In genomic region chr2:230447036-230447435, GRCh38 we compare ENCODE assay signal across 18 cellular contexts. TPM values are rescaled to one million over a fixed set of nuclear protein-coding genes. Genes with fewer than 3 reads are reported as not detected.
A peak's percentile ranks its signal among the peaks of the same experiment; 100 is the strongest.
DNase-seq lines count a peak whose midpoint lies in the region; ATAC-seq and TF ChIP-seq lines count a peak whose summit lies in the region.
"Had no signal": no experiment of that assay in that cellular context is flagged by ENCODE, and none has a peak within 500 bp of the region (broad histone marks: within the 10 kb centered on the region; RNA-seq: fewer than 3 reads in every experiment).

No MANE protein-coding gene starts in this region.

- H3K4me1 Mint-ChIP-seq in activated T-cell treated with anti-CD3 and anti-CD28 coated beads, Interleukin-2, amount 50 U/mL, for 24 hours (ENCODE audit: low read depth): peaks cover 72% of the 10 kb centered on the region
- H3K4me1 Mint-ChIP-seq in activated naive CD8-positive, alpha-beta T cell treated with anti-CD3 and anti-CD28 coated beads, Interleukin-2, amount 10 ng/mL, durations not matched to agents 7 days and 5 days: peaks cover 52% of the 10 kb centered on the region
- no peaks in the 10 kb centered on the region for H3K4me1 Mint-ChIP-seq in Caco-2 (ENCODE audit: low read depth, unreplicated experiment)

- no peak overlapping the region for H3K9ac ChIP-seq in OCI-LY1 (ENCODE audit: low read length)

- ATAC-seq in activated naive CD8-positive, alpha-beta T cell treated with anti-CD3 and anti-CD28 coated beads, Interleukin-2, amount 10 ng/mL, durations not matched to agents 7 days and 5 days (ENCODE audit: low read depth): no peak
- ATAC-seq in stimulated activated naive CD8-positive, alpha-beta T cell treated with anti-CD3 and anti-CD28 coated beads, Interleukin-15, Interleukin-2, amounts not matched to agents 100 U/mL and 50 U/mL, for 24 hours: peak; percentile 30

- H3K27me3 ChIP-seq in OCI-LY1 (ENCODE audit: insufficient read depth, low read length) (no peaks in the 10 kb centered on the region), Caco-2 (replicated peaks; ENCODE audit: control insufficient read depth, insufficient read depth, low read length) (no peaks in the 10 kb centered on the region)
- H3K27me3 ChIP-seq: breast epithelium had no signal

- no peaks in the 10 kb centered on the region for H3K9me2 ChIP-seq in OCI-LY1 (ENCODE audit: low read depth, low read length)

- no peaks in the 10 kb centered on the region for H3K9me3 Mint-ChIP-seq in activated T-cell treated with anti-CD3 and anti-CD28 coated beads, Interleukin-2, amount 50 U/mL, for 24 hours
- H3K9me3 Mint-ChIP-seq in activated naive CD8-positive, alpha-beta T cell treated with anti-CD3 and anti-CD28 coated beads, Interleukin-2, amount 10 ng/mL, durations not matched to agents 7 days and 5 days: no peaks in the 10 kb centered on the region
- no peaks in the 10 kb centered on the region for H3K9me3 Mint-ChIP-seq in Caco-2 (ENCODE audit: unreplicated experiment)

- no peak overlapping the region for H3K4me3 Mint-ChIP-seq in activated T-cell treated with anti-CD3 and anti-CD28 coated beads, Interleukin-2, amount 50 U/mL, for 24 hours
- H3K4me3 Mint-ChIP-seq in activated naive CD8-positive, alpha-beta T cell treated with anti-CD3 and anti-CD28 coated beads, Interleukin-2, amount 10 ng/mL, durations not matched to agents 7 days and 5 days: no peak overlapping the region
- H3K4me3 Mint-ChIP-seq in Caco-2 (ENCODE audit: unreplicated experiment): no peak overlapping the region

- POLR2A ChIA-PET in activated naive CD8-positive, alpha-beta T cell treated with anti-CD3 and anti-CD28 coated beads, Interleukin-2, amount 10 ng/mL, durations not matched to agents 7 days and 5 days (lab: Charles Lee): interaction anchor here (0.8 to 1.9 kb wide), 3 partner anchors 31 to 222 kb away, joined by 3 to 6 read pairs (median 3); partner anchors contain the start of genes SP100 and SP140
- POLR2A ChIA-PET in Caco-2 (lab: Charles Lee): no interaction called here

- no peak overlapping the region for H3K4me2 ChIP-seq in OCI-LY1 (ENCODE audit: low read length)
- H3K4me2 ChIP-seq: smooth muscle cell had no signal

- H3K36me3 Mint-ChIP-seq in activated T-cell treated with anti-CD3 and anti-CD28 coated beads, Interleukin-2, amount 50 U/mL, for 24 hours (ENCODE audit: low read depth): peaks cover 93% of the 10 kb centered on the region
- H3K36me3 Mint-ChIP-seq in activated naive CD8-positive, alpha-beta T cell treated with anti-CD3 and anti-CD28 coated beads, Interleukin-2, amount 10 ng/mL, durations not matched to agents 7 days and 5 days: peaks cover 74% of the 10 kb centered on the region
- peaks cover 4% of the 10 kb centered on the region for H3K36me3 Mint-ChIP-seq in Caco-2 (ENCODE audit: insufficient read depth, unreplicated experiment)

- no peaks in the 10 kb centered on the region for H4K20me1 ChIP-seq in OCI-LY1 (ENCODE audit: insufficient read depth, low read length)

- H3K4me3 ChIP-seq in OCI-LY1 (ENCODE audit: low read depth, low read length, poor library complexity, severe bottlenecking) (no peak overlapping the region), Caco-2 (ENCODE audit: low read depth, low read length) (no peak overlapping the region)
- H3K4me3 ChIP-seq: breast epithelium, smooth muscle cell had no signal

- peaks cover 20% of the 10 kb centered on the region for H3K4me1 ChIP-seq in OCI-LY1 (ENCODE audit: insufficient read depth, low read length, severe bottlenecking)
- H3K4me1 ChIP-seq in Caco-2: no peaks in the 10 kb centered on the region
- H3K4me1 ChIP-seq: breast epithelium had no signal

- peaks cover 86% of the 10 kb centered on the region for H3K36me3 ChIP-seq in OCI-LY1 (ENCODE audit: insufficient read depth, low read length)
- no peaks in the 10 kb centered on the region for H3K36me3 ChIP-seq in Caco-2 (ENCODE audit: control insufficient read depth, insufficient read depth, low read length)

- peak overlapping the region; percentile 54 for H3K27ac ChIP-seq in OCI-LY1 (ENCODE audit: low read depth, low read length, poor library complexity, severe bottlenecking)
- H3K27ac ChIP-seq: breast epithelium had no signal

- H3K27ac Mint-ChIP-seq in activated T-cell treated with anti-CD3 and anti-CD28 coated beads, Interleukin-2, amount 50 U/mL, for 24 hours: peak overlapping the region; percentile 94
- H3K27ac Mint-ChIP-seq in activated naive CD8-positive, alpha-beta T cell treated with anti-CD3 and anti-CD28 coated beads, Interleukin-2, amount 10 ng/mL, durations not matched to agents 7 days and 5 days: peak overlapping the region; percentile 72
- H3K27ac Mint-ChIP-seq in Caco-2 (ENCODE audit: unreplicated experiment): no peak overlapping the region
- H3K27ac Mint-ChIP-seq: progenitor cell of endocrine pancreas had no signal

- H3K9me3 ChIP-seq in OCI-LY1 (ENCODE audit: low read length) (no peaks in the 10 kb centered on the region), Caco-2 (no peaks in the 10 kb centered on the region)
- H3K9me3 ChIP-seq: breast epithelium had no signal

- CTCF ChIA-PET in Caco-2 (lab: Charles Lee): no interaction called here

- 0 out of 2 replicates have a peak, but pooled peaks cover 2% of the 10 kb centered on the region for H3K79me2 ChIP-seq in OCI-LY1 (ENCODE audit: insufficient read depth, low read length)

- intact Hi-C loops in Caco-2 (cut with micrococcal nuclease; ENCODE audit: unreplicated experiment): no loop called here

- H3K27me3 Mint-ChIP-seq in activated T-cell treated with anti-CD3 and anti-CD28 coated beads, Interleukin-2, amount 50 U/mL, for 24 hours: no peaks in the 10 kb centered on the region
- no peaks in the 10 kb centered on the region for H3K27me3 Mint-ChIP-seq in activated naive CD8-positive, alpha-beta T cell treated with anti-CD3 and anti-CD28 coated beads, Interleukin-2, amount 10 ng/mL, durations not matched to agents 7 days and 5 days
- H3K27me3 Mint-ChIP-seq in Caco-2 (ENCODE audit: insufficient read depth, unreplicated experiment): no peaks in the 10 kb centered on the region
- H3K27me3 Mint-ChIP-seq: progenitor cell of endocrine pancreas had no signal

- H3F3A ChIP-seq in OCI-LY1 (ENCODE audit: insufficient read depth, low read length): no peaks in the 10 kb centered on the region

- no peak overlapping the region for H2AFZ ChIP-seq in OCI-LY1 (ENCODE audit: low read length)

- no peak for DNase-seq in activated T-cell treated with anti-CD3 and anti-CD28 coated beads, Interleukin-2, amount 50 U/mL, for 24 hours
- DNase-seq in activated T-cell treated with anti-CD3 and anti-CD28 coated beads, Interleukin-2, amount 50 U/mL, for 48 hours: no peak
- no peak for DNase-seq in activated naive CD8-positive, alpha-beta T cell treated with anti-CD3 and anti-CD28 coated beads, Interleukin-2, amount 10 ng/mL, durations not matched to agents 7 days and 5 days
- DNase-seq in stimulated activated naive CD8-positive, alpha-beta T cell treated with anti-CD3 and anti-CD28 coated beads, Interleukin-15, Interleukin-2, amounts not matched to agents 100 U/mL and 50 U/mL, for 24 hours: peak; percentile 53
- DNase-seq in NCI-H1105 treated with DMSO at 0.1 percent for 48 hours (lab: John Stamatoyannopoulos, UW) (no peak), NCI-H2196 (lab: John Stamatoyannopoulos, UW; ENCODE audit: unreplicated experiment) (no peak), Caco-2 (no peak)
- DNase-seq: activated gamma-delta T cell treated with Interleukin-2 at 50 U/mL for 16 hours, GF-D8, glutamatergic neuron, HCEC 1CT, NCI-H1436 treated with DMSO at 0.1 percent for 48 hours, NCI-H345, SHP77 treated with DMSO at 0.1 percent for 48 hours had no signal

- BruUV-seq in Caco-2 (replicated peaks; lab: Mats Ljungman, UMichigan): no TSS peak

- TF ChIP-seq CTCF in OCI-LY1 (IDR thresholded peaks at IDR 0.05; ENCODE audit: low read length) (no peak), Caco-2 (IDR thresholded peaks at IDR 0.05; ENCODE audit: insufficient read depth in 1 of 2, low read depth in 1 of 2, low read length in 1 of 2, severe bottlenecking in 1 of 2, unreplicated experiment in 1 of 2) (no peak)

RNA-seq across cellular contexts. Expression of gene SP100, which starts 31.0 kb away (rescaled TPM):
- 100 to 1,000 TPM; 301 to 314 TPM for total RNA-seq in activated naive CD8-positive, alpha-beta T cell treated with anti-CD3 and anti-CD28 coated beads, Interleukin-2, amount 10 ng/mL, durations not matched to agents 7 days and 5 days
- total RNA-seq in Caco-2 (2022): 6.3 and 7.8 TPM in 2 replicates

Comparison
In these comparisons a context has a peak if more than half of its experiments do, and no peak if none do; other contexts are left out.
1. RNA of gene SP100, which starts 31.0 kb away (total RNA-seq): 301 to 314 TPM in activated naive CD8-positive, alpha-beta T cell treated with anti-CD3 and anti-CD28 coated beads, Interleukin-2, amount 10 ng/mL, durations not matched to agents 7 days and 5 days; 6.3 to 7.8 TPM in Caco-2; every median in the first group is over 10 times any median in the second.